In genomic region chr3:42647821-42648459, GRCh38 we compare ENCODE assay signal across 21 cellular contexts. TPM values are rescaled to one million over a fixed set of nuclear protein-coding genes. Genes with fewer than 3 reads are reported as not detected.
A peak's percentile ranks its signal among the peaks of the same experiment; 100 is the strongest.
DNase-seq lines count a peak whose midpoint lies in the region; ATAC-seq and TF ChIP-seq lines count a peak whose summit lies in the region.
"Had no signal": no experiment of that assay in that cellular context is flagged by ENCODE, and none has a peak within 500 bp of the region (broad histone marks: within the 10 kb centered on the region; RNA-seq: fewer than 3 reads in every experiment).

No MANE protein-coding gene starts in this region.

- CTCF ChIA-PET in naive thymus-derived CD4-positive, alpha-beta T cell (lab: Charles Lee) = no interaction called here

- H3K27ac Mint-ChIP-seq in naive thymus-derived CD4-positive, alpha-beta T cell = peak overlapping the region in 8 of 9 donors; percentile 8 to 81 (median 48)
- H3K27ac Mint-ChIP-seq in activated T-cell treated with anti-CD3 and anti-CD28 coated beads, Interleukin-2, amount 50 U/mL, for 72 hours = no peak overlapping the region
- H3K27ac Mint-ChIP-seq: activated T-helper 2 cell treated with anti-CD3 and anti-CD28 coated beads, Interferon-gamma antibody, Interleukin-2, Interleukin-4, amounts not matched to agents 10 μg/mL and 5 μg/mL and 100 μg/mL, durations not matched to agents 14 hours and 24 hours and 36 hours had no signal

- H3K36me3 Mint-ChIP-seq in naive thymus-derived CD4-positive, alpha-beta T cell = peaks cover 9 to 34% (median 23%) of the 10 kb centered on the region in 5 donors
- H3K36me3 Mint-ChIP-seq in activated T-cell treated with anti-CD3 and anti-CD28 coated beads, Interleukin-2, amount 50 U/mL, for 72 hours (ENCODE audit: insufficient read depth in 2 of 2) = peaks cover 2 to 13% of the 10 kb centered on the region in 2 donors

- H3K4me1 Mint-ChIP-seq in naive thymus-derived CD4-positive, alpha-beta T cell = peaks cover 9 to 23% (median 16%) of the 10 kb centered on the region in 7 donors
- H3K4me1 Mint-ChIP-seq in activated T-cell treated with anti-CD3 and anti-CD28 coated beads, Interleukin-2, amount 50 U/mL, for 72 hours (ENCODE audit: low read depth) = peaks cover 11% of the 10 kb centered on the region

- TF ChIP-seq CTCF in choroid plexus epithelial cell (conservative IDR thresholded peaks at IDR 0.05; ENCODE audit: low read depth, low read length) = no peak

- H3K4me3 Mint-ChIP-seq in naive thymus-derived CD4-positive, alpha-beta T cell = no peak overlapping the region
- H3K4me3 Mint-ChIP-seq in activated T-cell treated with anti-CD3 and anti-CD28 coated beads, Interleukin-2, amount 50 U/mL, for 72 hours = no peak overlapping the region

- DNase-seq in ELF-1 (ENCODE audit: low read depth, low spot score) (peak; percentile 79), NT2/D1 (ENCODE audit: low read depth, low spot score) (peak; percentile 82), choroid plexus epithelial cell (ENCODE audit: low read depth) (peak; percentile 46), HPDE6-E6E7 (ENCODE audit: extremely low spot score) (no peak), DMS153 (lab: John Stamatoyannopoulos, UW) (no peak), T-helper 9 cell (no peak)
- no peak for DNase-seq in naive thymus-derived CD4-positive, alpha-beta T cell
- DNase-seq in activated T-cell treated with anti-CD3 and anti-CD28 coated beads, Interleukin-2, amount 50 U/mL, for 72 hours = no peak
- DNase-seq: activated CD4-positive, alpha-beta T cell treated with anti-CD3 and anti-CD28 coated beads, Interleukin-2, amount 50 U/mL, for 48 hours; DND-41; Karpas-422; NCI-H2227 treated with DMSO at 0.1 percent for 48 hours; ovary; spleen had no signal

- H3K27ac ChIP-seq in naive thymus-derived CD4-positive, alpha-beta T cell (ENCODE audit: low read depth, low read length) = peak overlapping the region; percentile 23
- H3K27ac ChIP-seq: ovary, SJSA1 had no signal

- H3K9ac ChIP-seq in NT2/D1 (ENCODE audit: insufficient read length, low read depth) = no peak overlapping the region

- no peaks in the 10 kb centered on the region for H3K27me3 Mint-ChIP-seq in naive thymus-derived CD4-positive, alpha-beta T cell
- peaks cover 14% of the 10 kb centered on the region for H3K27me3 Mint-ChIP-seq in activated T-cell treated with anti-CD3 and anti-CD28 coated beads, Interleukin-2, amount 50 U/mL, for 72 hours (ENCODE audit: low read depth)

- no peak for ATAC-seq in naive thymus-derived CD4-positive, alpha-beta T cell
- ATAC-seq in activated T-cell treated with anti-CD3 and anti-CD28 coated beads, Interleukin-2, amount 50 U/mL, for 72 hours (replicated peaks in 1 of 2) = no peak
- ATAC-seq: HCT116 had no signal

- H3K4me3 ChIP-seq in NT2/D1 (ENCODE audit: insufficient read length, low read depth) = no peak overlapping the region
- no peak overlapping the region for H3K4me3 ChIP-seq in choroid plexus epithelial cell (ENCODE audit: low read depth, low read length)
- no peak overlapping the region for H3K4me3 ChIP-seq in naive thymus-derived CD4-positive, alpha-beta T cell (ENCODE audit: low read length)
- H3K4me3 ChIP-seq: BLaER1 treated with 17β-estradiol and CSF1 and Interleukin-3, amounts not matched to agents 10 nM and 100 nM; ovary; SJSA1; spleen had no signal

- POLR2A ChIA-PET in naive thymus-derived CD4-positive, alpha-beta T cell (lab: Charles Lee) = interaction anchor here (0.6 to 0.9 kb wide), 2 partner anchors 72 to 88 kb away, joined by 3 read pairs; no protein-coding TSS in a partner anchor

- H3K36me3 ChIP-seq in NT2/D1 (ENCODE audit: insufficient read depth, insufficient read length, low read length) = peaks cover 69% of the 10 kb centered on the region
- peaks cover 16 to 50% (median 30%) of the 10 kb centered on the region in 3 experiments for H3K36me3 ChIP-seq in naive thymus-derived CD4-positive, alpha-beta T cell (ENCODE audit: control insufficient read depth in 2 of 3, insufficient read depth in 3 of 3, low read length in 3 of 3)
- H3K36me3 ChIP-seq: ovary had no signal

- intact Hi-C loops in naive thymus-derived CD4-positive, alpha-beta T cell (cut with micrococcal nuclease) = no loop called here

- no peaks in the 10 kb centered on the region for H3K27me3 ChIP-seq in NT2/D1 (ENCODE audit: insufficient read depth, insufficient read length)
- no peaks in the 10 kb centered on the region for H3K27me3 ChIP-seq in naive thymus-derived CD4-positive, alpha-beta T cell (ENCODE audit: control insufficient read depth in 2 of 2, insufficient read depth in 2 of 2, low read length in 2 of 2)
- H3K27me3 ChIP-seq: BLaER1 treated with 17β-estradiol and CSF1 and Interleukin-3, amounts not matched to agents 10 nM and 100 nM; ovary; SJSA1; spleen had no signal

- H3K9me3 Mint-ChIP-seq in naive thymus-derived CD4-positive, alpha-beta T cell = peaks cover 0 to 3% (median 0%) of the 10 kb centered on the region in 11 donors
- no peaks in the 10 kb centered on the region for H3K9me3 Mint-ChIP-seq in activated T-cell treated with anti-CD3 and anti-CD28 coated beads, Interleukin-2, amount 50 U/mL, for 72 hours
- H3K9me3 Mint-ChIP-seq: activated T-helper 2 cell treated with anti-CD3 and anti-CD28 coated beads, Interferon-gamma antibody, Interleukin-2, Interleukin-4, amounts not matched to agents 10 μg/mL and 5 μg/mL and 100 μg/mL, durations not matched to agents 14 hours and 24 hours and 36 hours had no signal

- H3K4me1 ChIP-seq in NT2/D1 (ENCODE audit: insufficient read depth, insufficient read length) = peaks cover 23% of the 10 kb centered on the region
- H3K4me1 ChIP-seq in naive thymus-derived CD4-positive, alpha-beta T cell (ENCODE audit: control insufficient read depth in 2 of 2, insufficient read depth in 2 of 2, low read length in 2 of 2) = peaks cover 0 to 4% of the 10 kb centered on the region in 2 donors

- H3K9me3 ChIP-seq in NT2/D1 (ENCODE audit: insufficient read depth, low read length) = no peaks in the 10 kb centered on the region
- no peaks in the 10 kb centered on the region for H3K9me3 ChIP-seq in naive thymus-derived CD4-positive, alpha-beta T cell (ENCODE audit: control insufficient read depth in 2 of 3, low read length in 3 of 3)
- H3K9me3 ChIP-seq: BLaER1 treated with 17β-estradiol and CSF1 and Interleukin-3, amounts not matched to agents 10 nM and 100 nM; ovary; SJSA1; spleen had no signal

RNA-seq across cellular contexts. Expression of gene ZBTB47, which starts 5.6 kb away (rescaled TPM):
- 1 to 10 TPM in 4 of 5 experiments, under 1 TPM in 1; 0.38 to 3.8 (median 1.6) TPM for total RNA-seq in naive thymus-derived CD4-positive, alpha-beta T cell
- not detected for polyA plus RNA-seq in naive thymus-derived CD4-positive, alpha-beta T cell
- total RNA-seq in activated T-cell treated with anti-CD3 and anti-CD28 coated beads, Interleukin-2, amount 50 U/mL, for 72 hours = under 1 TPM; 0.55 to 0.69 TPM

RNA-seq across cellular contexts. Expression of gene KLHL40, which starts 37.4 kb away (rescaled TPM):
- not detected for total RNA-seq in naive thymus-derived CD4-positive, alpha-beta T cell
- not detected for polyA plus RNA-seq in naive thymus-derived CD4-positive, alpha-beta T cell
- total RNA-seq in activated T-cell treated with anti-CD3 and anti-CD28 coated beads, Interleukin-2, amount 50 U/mL, for 72 hours = not detected
- total RNA-seq: activated T-helper 2 cell treated with anti-CD3 and anti-CD28 coated beads, Interferon-gamma antibody, Interleukin-2, Interleukin-4, amounts not matched to agents 10 μg/mL and 5 μg/mL and 100 μg/mL, durations not matched to agents 14 hours and 24 hours and 36 hours; bronchial epithelial cell; fibroblast of villous mesenchyme; lung microvascular endothelial cell; ovary; SJSA1; spleen had no signal
- polyA plus RNA-seq: ovary had no signal

RNA-seq across cellular contexts. Expression of gene NKTR, which starts 47.5 kb away (rescaled TPM):
- 100 to 1,000 TPM; 110 to 275 (median 238) TPM for total RNA-seq in naive thymus-derived CD4-positive, alpha-beta T cell
- polyA plus RNA-seq in naive thymus-derived CD4-positive, alpha-beta T cell = 10 to 100 TPM; 10.9 to 12.0 TPM
- 100 to 1,000 TPM; 109 to 111 TPM for total RNA-seq in activated T-cell treated with anti-CD3 and anti-CD28 coated beads, Interleukin-2, amount 50 U/mL, for 72 hours

RNA-seq across cellular contexts. Expression of gene HHATL, which starts 54.7 kb away (rescaled TPM):
- total RNA-seq in naive thymus-derived CD4-positive, alpha-beta T cell = not detected
- not detected for polyA plus RNA-seq in naive thymus-derived CD4-positive, alpha-beta T cell
- total RNA-seq in activated T-cell treated with anti-CD3 and anti-CD28 coated beads, Interleukin-2, amount 50 U/mL, for 72 hours = not detected
- total RNA-seq: activated T-helper 2 cell treated with anti-CD3 and anti-CD28 coated beads, Interferon-gamma antibody, Interleukin-2, Interleukin-4, amounts not matched to agents 10 μg/mL and 5 μg/mL and 100 μg/mL, durations not matched to agents 14 hours and 24 hours and 36 hours; bronchial epithelial cell; fibroblast of villous mesenchyme; lung microvascular endothelial cell; SJSA1; spleen had no signal

RNA-seq across cellular contexts. Expression of gene SS18L2, which starts 57.3 kb away (rescaled TPM):
- 10 to 100 TPM; 31.3 to 60.9 (median 38.9) TPM for total RNA-seq in naive thymus-derived CD4-positive, alpha-beta T cell
- polyA plus RNA-seq in naive thymus-derived CD4-positive, alpha-beta T cell = 100 to 1,000 TPM in 1 of 2 donors, 10 to 100 TPM in 1; 75.6 to 117 TPM
- total RNA-seq in activated T-cell treated with anti-CD3 and anti-CD28 coated beads, Interleukin-2, amount 50 U/mL, for 72 hours = 10 to 100 TPM; 58.1 to 72.2 TPM

Comparison
In these comparisons a context has a peak if more than half of its experiments do, and no peak if none do; other contexts are left out.
1. DNase-seq: peak in ELF-1 (single experiment), NT2/D1 (single experiment) and choroid plexus epithelial cell (single experiment); none in naive thymus-derived CD4-positive, alpha-beta T cell (0 of 9), HPDE6-E6E7 (single experiment), activated T-cell treated with anti-CD3 and anti-CD28 coated beads, Interleukin-2, amount 50 U/mL, for 72 hours (0 of 2), DMS153 (single experiment) and T-helper 9 cell (single experiment).